In the genomic region with DNA sequence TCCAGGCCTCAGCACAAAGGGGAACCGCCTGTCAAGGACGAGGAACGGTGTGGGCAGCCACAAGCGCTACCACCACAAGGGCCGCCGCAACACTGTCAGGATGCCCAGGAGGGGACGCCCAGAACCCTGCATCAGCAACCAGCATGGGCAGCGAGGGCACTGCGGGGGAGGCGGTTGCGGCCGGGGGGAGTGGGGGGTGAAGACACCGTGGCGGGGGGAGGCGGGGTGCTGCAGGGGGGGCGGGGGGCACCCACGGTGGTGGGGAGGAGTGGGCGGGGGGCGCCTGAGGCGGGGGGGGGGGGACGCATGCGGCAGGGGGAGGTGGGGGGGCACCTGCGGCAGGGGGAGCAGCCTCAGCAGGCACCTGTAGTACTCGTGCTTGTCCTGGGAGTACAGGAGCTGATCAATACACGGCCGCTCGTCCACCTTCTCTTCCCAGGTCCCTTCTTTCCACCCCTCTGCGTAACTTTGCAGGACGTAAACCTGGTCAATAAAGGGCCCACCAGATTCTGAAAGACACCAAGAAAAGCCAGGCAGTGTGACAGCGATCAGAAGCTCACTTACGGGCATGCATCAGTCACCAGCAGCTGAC, we compare ENCODE assay signal across 31 cellular contexts. TPM values are rescaled to one million over a fixed set of nuclear protein-coding genes. Genes with fewer than 3 reads are reported as not detected.
DNase-seq lines count a peak whose midpoint lies in the region; ATAC-seq, FAIRE-seq and TF ChIP-seq lines count a peak whose summit lies in the region.
"Had no signal": no experiment of that assay in that cellular context is flagged by ENCODE, and none has a peak within 500 bp of the region (broad histone marks: within the 10 kb centered on the region; RNA-seq: fewer than 3 reads in every experiment).

No MANE protein-coding gene starts in this region.

- 88% methylated on average over 31 of the region's 31 CpGs for WGBS in right cardiac atrium

- H3K9me3 Mint-ChIP-seq in Calu3 (ENCODE audit: low read depth, unreplicated experiment), result no peaks in the 10 kb centered on the region
- H3K9me3 Mint-ChIP-seq: activated T-cell treated with anti-CD3 and anti-CD28 coated beads, Interleukin-2, amount 50 U/mL, for 72 hours; central memory CD8-positive, alpha-beta T cell; dendritic cell treated with granulocyte-macrophage colony-stimulating factor and Interleukin-4, amounts not matched to agents 40 ng/mL and 50 ng/mL, for 4 days; naive B cell; stimulated activated naive B cell treated with anti-CD40 and anti-IgM and Interleukin-4, amounts not matched to agents 10 μg/mL and 1 μg/mL and 100 μg/mL, for 72 hours; T-helper 2 cell treated with Interferon-gamma antibody and Interleukin-4, amounts not matched to agents 5 μg/mL and 100 μg/mL, for 36 hours had no signal

- FAIRE-seq in kidney (lab: Jason Lieb, UNC), result no peak
- FAIRE-seq: endometrium had no signal

- no peak for TF ChIP-seq CTCF in kidney (IDR thresholded peaks at IDR 0.05; ENCODE audit: borderline replicate concordance, extremely low read depth, insufficient read depth)
- TF ChIP-seq CTCF in omental fat pad (IDR thresholded peaks at IDR 0.05), result no peak
- TF ChIP-seq CTCF in Calu3 (IDR thresholded peaks at IDR 0.05; ENCODE audit: unreplicated experiment), result no peak

- CTCF ChIA-PET in Calu3 (lab: Charles Lee), result no interaction called here

- intact Hi-C loops in right cardiac atrium (cut with DNase I), result loop anchor here in 1 of 4 donors (10.0 kb wide), 1 partner anchor 128 kb away; no protein-coding TSS in a partner anchor
- intact Hi-C loops in Right ventricle myocardium superior (cut with DNase I), result no loop called here
- intact Hi-C loops in kidney (cut with DNase I), result no loop called here
- intact Hi-C loops in sciatic nerve (cut with DNase I), result no loop called here
- intact Hi-C loops in Calu3 (cut with micrococcal nuclease; ENCODE audit: unreplicated experiment), result no loop called here

- no peak for ATAC-seq in right cardiac atrium
- no peak for ATAC-seq in Right ventricle myocardium superior (ENCODE audit: poor library complexity)
- ATAC-seq in sciatic nerve, result no peak
- no peak for ATAC-seq in omental fat pad (ENCODE audit: low FRiP score)
- ATAC-seq in HG03196 (IDR thresholded peaks at IDR 0.05; ENCODE audit: unreplicated experiment), result no peak
- no peak for ATAC-seq in GM21576 (IDR thresholded peaks at IDR 0.05; ENCODE audit: unreplicated experiment)
- ATAC-seq: activated T-cell treated with anti-CD3 and anti-CD28 coated beads, Interleukin-2, amount 50 U/mL, for 72 hours; left ventricle myocardium superior; stimulated activated naive B cell treated with anti-CD40 and anti-IgM and Interleukin-4, amounts not matched to agents 10 μg/mL and 1 μg/mL and 100 μg/mL, for 72 hours had no signal

- H3K36me3 Mint-ChIP-seq in Calu3 (ENCODE audit: insufficient read depth, unreplicated experiment), result peaks cover 39% of the 10 kb centered on the region

- H3K36me3 ChIP-seq in kidney (ENCODE audit: control insufficient read depth in 1 of 2, insufficient read depth in 2 of 2, low read length in 2 of 2), result peaks cover 41 to 45% of the 10 kb centered on the region in 2 donors

- H3K9ac ChIP-seq in kidney (ENCODE audit: low read length in 2 of 2), result no peak overlapping the region

- H3K9me3 ChIP-seq in right cardiac atrium (ENCODE audit: control insufficient read depth, low read length) (no peaks in the 10 kb centered on the region), kidney (ENCODE audit: control insufficient read depth in 1 of 2, low read length in 2 of 2) (no peaks in the 10 kb centered on the region)
- H3K9me3 ChIP-seq: esophagus muscularis mucosa had no signal

- H3K27me3 ChIP-seq in right cardiac atrium (ENCODE audit: control insufficient read depth, insufficient read depth), result no peaks in the 10 kb centered on the region
- H3K27me3 ChIP-seq: esophagus muscularis mucosa had no signal

- no peak overlapping the region for H3K4me3 ChIP-seq in right cardiac atrium (ENCODE audit: low read length)
- no peak overlapping the region for H3K4me3 ChIP-seq in kidney (ENCODE audit: low read length in 2 of 2)
- H3K4me3 ChIP-seq: esophagus muscularis mucosa, PC-9, skin epidermis had no signal

- H3K4me1 Mint-ChIP-seq in Calu3 (ENCODE audit: low read depth, unreplicated experiment), result no peaks in the 10 kb centered on the region

- H3K27ac Mint-ChIP-seq in Calu3 (ENCODE audit: unreplicated experiment), result no peak overlapping the region
- H3K27ac Mint-ChIP-seq: activated T-cell treated with anti-CD3 and anti-CD28 coated beads, Interleukin-2, amount 50 U/mL, for 72 hours; CD4-positive, alpha-beta memory T cell; dendritic cell treated with granulocyte-macrophage colony-stimulating factor and Interleukin-4, amounts not matched to agents 40 ng/mL and 50 ng/mL, for 4 days; stimulated activated naive B cell treated with anti-CD40 and anti-IgM and Interleukin-4, amounts not matched to agents 10 μg/mL and 1 μg/mL and 100 μg/mL, for 72 hours; T-helper 2 cell treated with Interferon-gamma antibody and Interleukin-4, amounts not matched to agents 5 μg/mL and 100 μg/mL, for 36 hours had no signal

- H3K27ac ChIP-seq in right cardiac atrium (ENCODE audit: low read length) (no peak overlapping the region), kidney (ENCODE audit: low read depth in 2 of 2, low read length in 2 of 2) (no peak overlapping the region)
- H3K27ac ChIP-seq: esophagus muscularis mucosa, PC-9, skin epidermis had no signal

- DNase-seq in right cardiac atrium, result peak; percentile 9 to 51 (median 45)
- no peak for DNase-seq in Right ventricle myocardium superior
- DNase-seq in kidney, result peak; percentile 67
- DNase-seq in sciatic nerve (ENCODE audit: low spot score), result peak; percentile 57
- DNase-seq in omental fat pad (ENCODE audit: low spot score), result no peak
- no peak for DNase-seq in Calu3
- DNase-seq: activated CD4-positive, alpha-beta T cell treated with anti-CD3 and anti-CD28 coated beads for 48 hours; activated naive CD4-positive, alpha-beta T cell treated with Interleukin-2 at 50 U/mL for 16 hours; activated T-cell treated with anti-CD3 and anti-CD28 coated beads, Interleukin-2, amount 50 U/mL, for 72 hours; AML-193; CD4-positive, alpha-beta memory T cell; foreskin fibroblast; left ventricle myocardium superior; midbrain; naive B cell; NCI-H1417; NCI-H2029 treated with DMSO at 0.1 percent for 48 hours; NCI-H524 treated with DMSO at 0.1 percent for 48 hours; NK-92 treated with Interleukin-12 subunit alpha and Interleukin-12 subunit beta, amount 100 ng/mL, for 24 hours; nucleus accumbens; PC-9; SIG-M5; stimulated activated naive B cell treated with anti-CD40 and anti-IgM and Interleukin-4, amounts not matched to agents 10 μg/mL and 1 μg/mL and 100 μg/mL, for 72 hours had no signal

- no peaks in the 10 kb centered on the region for H3K27me3 Mint-ChIP-seq in Calu3 (ENCODE audit: unreplicated experiment)
- H3K27me3 Mint-ChIP-seq: CD4-positive, alpha-beta memory T cell; central memory CD8-positive, alpha-beta T cell; dendritic cell treated with granulocyte-macrophage colony-stimulating factor and Interleukin-4, amounts not matched to agents 40 ng/mL and 50 ng/mL, for 4 days; naive B cell; stimulated activated naive B cell treated with anti-CD40 and anti-IgM and Interleukin-4, amounts not matched to agents 10 μg/mL and 1 μg/mL and 100 μg/mL, for 72 hours had no signal

- BruUV-seq in Calu3 (replicated peaks; lab: Mats Ljungman, UMichigan), result no TSS peak

- H3K4me1 ChIP-seq in right cardiac atrium (ENCODE audit: control insufficient read depth, insufficient read depth, low read length) (no peaks in the 10 kb centered on the region), kidney (ENCODE audit: control insufficient read depth in 1 of 2, insufficient read depth in 1 of 2, low read depth in 1 of 2, low read length in 2 of 2) (peaks cover 0 to 5% of the 10 kb centered on the region in 2 donors)

- H3K4me3 Mint-ChIP-seq in Calu3 (ENCODE audit: low read depth, unreplicated experiment), result no peak overlapping the region
- H3K4me3 Mint-ChIP-seq: activated T-cell treated with anti-CD3 and anti-CD28 coated beads, Interleukin-2, amount 50 U/mL, for 72 hours; central memory CD8-positive, alpha-beta T cell; dendritic cell treated with granulocyte-macrophage colony-stimulating factor and Interleukin-4, amounts not matched to agents 40 ng/mL and 50 ng/mL, for 4 days; stimulated activated naive B cell treated with anti-CD40 and anti-IgM and Interleukin-4, amounts not matched to agents 10 μg/mL and 1 μg/mL and 100 μg/mL, for 72 hours; T-helper 2 cell treated with Interferon-gamma antibody and Interleukin-4, amounts not matched to agents 5 μg/mL and 100 μg/mL, for 36 hours had no signal

RNA-seq across cellular contexts. Expression of a gene that starts 4.6 kb away (rescaled TPM):
- 10 to 100 TPM; 16.0 to 20.3 (median 19.1) TPM for total RNA-seq in right cardiac atrium
- polyA plus RNA-seq in right cardiac atrium, result 14.1 TPM
- total RNA-seq in Right ventricle myocardium superior, result 15.3 TPM
- 30.2 TPM for total RNA-seq in kidney
- 18.3 TPM for polyA plus RNA-seq in kidney (ENCODE audit: insufficient read depth, low read depth, low replicate concordance)
- 44.2 TPM for total RNA-seq in sciatic nerve
- 10 to 100 TPM; 17.5 to 48.9 (median 19.8) TPM for total RNA-seq in omental fat pad
- 31.4 and 32.9 TPM in 2 replicates for total RNA-seq in Calu3 (2022)

Comparison
In these comparisons a context has a peak if more than half of its experiments do, and no peak if none do; other contexts are left out.
1. DNase-seq: peak in right cardiac atrium (3 of 3), kidney (single experiment) and sciatic nerve (single experiment); none in Right ventricle myocardium superior (single experiment), omental fat pad (single experiment) and Calu3 (single experiment).